Comparison of ENCODE assay signal across 11 cellular contexts in genomic region chr5:151270599-151270998, GRCh38. TPM values are rescaled to one million over a fixed set of nuclear protein-coding genes. Genes with fewer than 3 reads are reported as not detected.
DNase-seq lines count a peak whose midpoint lies in the region; ATAC-seq and TF ChIP-seq lines count a peak whose summit lies in the region.
"Had no signal": no experiment of that assay in that cellular context is flagged by ENCODE, and none has a peak within 500 bp of the region (broad histone marks: within the 10 kb centered on the region; RNA-seq: fewer than 3 reads in every experiment).

No MANE protein-coding gene starts in this region.

- H3K36me3 ChIP-seq in brain microvascular endothelial cell (replicated peaks) (no peaks in the 10 kb centered on the region), adrenal gland (replicated peaks in 1 of 2) (peaks cover 0 to 22% of the 10 kb centered on the region in 2 donors)

- no peak for TF ChIP-seq POLR2A in adrenal gland (IDR thresholded peaks at IDR 0.05)

- DNase-seq in Daoy (ENCODE audit: low read depth) (peak; percentile 67), GM19240 (ENCODE audit: insufficient read length, low spot score) (peak; percentile 29), brain microvascular endothelial cell (peak; percentile 81), adrenal gland (no peak), NCI-H1105 (lab: John Stamatoyannopoulos, UW) (no peak), NCI-H1092 treated with DMSO at 0.1 percent for 48 hours (lab: John Stamatoyannopoulos, UW) (no peak)
- DNase-seq in activated effector memory CD4-positive, alpha-beta T cell treated with Interleukin-2 at 50 U/mL for 16 hours, result no peak
- DNase-seq: cerebellar nuclear complex, COR-L47, KBM-7 had no signal

- no peaks in the 10 kb centered on the region for H3K9me3 ChIP-seq in adrenal gland (replicated peaks in 1 of 3)

- H3K27ac ChIP-seq in brain microvascular endothelial cell, result no peak overlapping the region
- H3K27ac ChIP-seq in adrenal gland, result no peak overlapping the region

- H3K27me3 ChIP-seq in brain microvascular endothelial cell (replicated peaks) (no peaks in the 10 kb centered on the region), adrenal gland (no peaks in the 10 kb centered on the region)

- 83 to 90% (median 84%) methylated on average over 1 of the region's 1 CpG for WGBS in adrenal gland, 4 donors

- H3K4me3 ChIP-seq in brain microvascular endothelial cell (ENCODE audit: low read depth, low read length) (no peak overlapping the region), adrenal gland (no peak overlapping the region)

- intact Hi-C loops in adrenal gland (cut with DNase I), result no loop called here

- ATAC-seq in HG02973 (IDR thresholded peaks at IDR 0.05; ENCODE audit: unreplicated experiment), result peak; percentile 94

- H3K4me1 ChIP-seq in adrenal gland (replicated peaks in 1 of 2), result no peaks in the 10 kb centered on the region

- in situ Hi-C loops in brain microvascular endothelial cell (cut with HindIII; ENCODE audit: low pct_ligation_motif_present, low sequenced_read_pairs), result no loop called here

- no peak for TF ChIP-seq CTCF in brain microvascular endothelial cell (IDR thresholded peaks at IDR 0.05; ENCODE audit: low read depth, low read length, missing control alignments)
- no peak for TF ChIP-seq CTCF in adrenal gland (IDR thresholded peaks at IDR 0.05)

RNA-seq across cellular contexts. Expression of gene GM2A, which starts 17.6 kb away (rescaled TPM):
- total RNA-seq in Daoy (2014; rRNA removed; shearing (Covaris generic)), result 8.8 and 10.9 TPM in 2 replicates
- 10 to 100 TPM; 45.0 to 79.8 (median 53.9) TPM for total RNA-seq in adrenal gland
- 10 to 100 TPM; 15.5 to 62.9 (median 21.4) TPM for polyA plus RNA-seq in adrenal gland

RNA-seq across cellular contexts. Expression of gene SLC36A3, which starts 33.0 kb away (rescaled TPM):
- not detected in 2 replicates for total RNA-seq in Daoy (2014; rRNA removed; shearing (Covaris generic))
- total RNA-seq in adrenal gland, result not detected
- polyA plus RNA-seq in adrenal gland, result not detected

RNA-seq across cellular contexts. Expression of gene CCDC69, which starts 46.7 kb away (rescaled TPM):
- total RNA-seq in Daoy (2014; rRNA removed; shearing (Covaris generic)), result 0.60 and 0.74 TPM in 2 replicates
- total RNA-seq in adrenal gland, result 100 to 1,000 TPM; 123 to 241 (median 177) TPM
- 100 to 1,000 TPM in 2 of 3 donors, 10 to 100 TPM in 1; 76.1 to 176 (median 148) TPM for polyA plus RNA-seq in adrenal gland

Comparison
In these comparisons a context has a peak if more than half of its experiments do, and no peak if none do; other contexts are left out.
1. DNase-seq: peak in Daoy (single experiment), GM19240 (single experiment) and brain microvascular endothelial cell (single experiment); none in adrenal gland (0 of 7), activated effector memory CD4-positive, alpha-beta T cell treated with Interleukin-2 at 50 U/mL for 16 hours (single experiment), NCI-H1105 (single experiment) and NCI-H1092 treated with DMSO at 0.1 percent for 48 hours (single experiment).
2. RNA of gene CCDC69, which starts 46.7 kb away (total RNA-seq): 123 to 241 TPM in adrenal gland; 0.60 to 0.74 TPM in Daoy; every median in the first group is over 10 times any median in the second.